Comparison of ENCODE assay signal across 33 cellular contexts in the genomic region with DNA sequence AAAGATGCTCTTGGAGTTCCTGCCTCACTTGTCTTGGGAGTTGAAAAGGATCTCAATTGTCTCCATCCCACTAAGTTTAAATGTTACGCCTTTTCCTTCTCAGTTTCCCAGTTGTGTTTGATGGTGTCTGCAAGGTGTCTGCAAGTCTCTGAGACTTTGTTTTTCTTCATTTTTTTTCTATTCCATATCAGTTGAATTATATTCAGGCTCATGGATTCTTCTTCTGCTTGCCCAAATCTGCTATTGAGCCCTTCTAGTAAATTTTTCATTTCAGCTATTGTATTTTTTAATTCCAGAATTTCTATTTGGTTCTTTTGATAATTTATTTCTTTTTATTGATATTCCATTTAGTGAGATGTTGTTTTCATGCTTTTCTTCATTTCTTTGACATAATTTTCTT. TPM values are rescaled to one million over a fixed set of nuclear protein-coding genes. Genes with fewer than 3 reads are reported as not detected.
"Had no signal": no experiment of that assay in that cellular context is flagged by ENCODE, and none has a peak within 500 bp of the region (broad histone marks: within the 10 kb centered on the region; RNA-seq: fewer than 3 reads in every experiment).

No MANE protein-coding gene starts in this region.

- DNase-seq: natural killer cell; occipital lobe; ovary; posterior cingulate gyrus; psoas muscle; right cardiac atrium; spleen; stimulated activated CD4-positive, alpha-beta T cell treated with anti-CD3 and anti-CD28 coated beads, Interleukin-12 subunit alpha, Interleukin-12 subunit beta, amount 100 ng/mL, for 4 hours; stimulated activated CD4-positive, alpha-beta T cell treated with anti-CD3 and anti-CD28 coated beads, Interleukin-1b, Interleukin-23, amount 100 ng/mL, for 48 hours; stimulated activated CD4-positive, alpha-beta T cell treated with anti-CD3 and anti-CD28 coated beads, Interleukin-4, amount 100 ng/mL, for 1 hour; stimulated activated CD4-positive, alpha-beta T cell treated with anti-CD3 and anti-CD28 coated beads, Interleukin-4, amount 100 ng/mL, for 4 hours; stimulated activated CD8-positive, alpha-beta memory T cell treated with anti-CD3 and anti-CD28 coated beads, Interleukin-4, amount 100 ng/mL, for 48 hours; stimulated activated naive CD4-positive, alpha-beta T cell; stimulated activated naive CD8-positive, alpha-beta T cell treated with anti-CD3 and anti-CD28 coated beads, Interleukin-15, amount 100 ng/mL, for 72 hours; stimulated activated naive CD8-positive, alpha-beta T cell treated with anti-CD3 and anti-CD28 coated beads, Interleukin-15, Interleukin-2, amounts not matched to agents 100 U/mL and 50 U/mL, for 24 hours; substantia nigra; testis; tibial artery; transverse colon; upper lobe of right lung; uterus had no signal

- H3K9me3 ChIP-seq: ovary, suprapubic skin, testis, upper lobe of right lung had no signal

- H3K9ac ChIP-seq: neural progenitor cell, parathyroid adenoma had no signal

- H3K79me2 ChIP-seq: parathyroid adenoma had no signal

- H2AFZ ChIP-seq: neural progenitor cell, parathyroid adenoma had no signal

- H3K27ac ChIP-seq: neural progenitor cell, ovary, parathyroid adenoma, psoas muscle, skin epidermis, spleen, suprapubic skin, testis, tibial artery, transverse colon, upper lobe of right lung, uterus had no signal

- H3K4me1 ChIP-seq: neural progenitor cell, parathyroid adenoma, psoas muscle, spleen, suprapubic skin, testis, tibial artery, transverse colon, upper lobe of right lung, uterus had no signal

- H3K36me3 ChIP-seq: neural progenitor cell, ovary, spleen, suprapubic skin, tibial artery, transverse colon, upper lobe of right lung, uterus had no signal

- ATAC-seq: natural killer cell; psoas muscle; right cardiac atrium; sciatic nerve; stimulated activated memory B cell treated with anti-CD40 and anti-IgM and Interleukin-4, amounts not matched to agents 10 μg/mL and 1 μg/mL and 100 μg/mL, for 72 hours; stimulated activated naive CD8-positive, alpha-beta T cell treated with anti-CD3 and anti-CD28 coated beads, Interleukin-15, amount 100 ng/mL, for 72 hours; stimulated activated naive CD8-positive, alpha-beta T cell treated with anti-CD3 and anti-CD28 coated beads, Interleukin-15, Interleukin-2, amounts not matched to agents 100 U/mL and 50 U/mL, for 24 hours; upper lobe of right lung had no signal

- H3K4me3 ChIP-seq: neural progenitor cell, ovary, psoas muscle, skin epidermis, smooth muscle cell, spleen, suprapubic skin, testis, tibial artery, transverse colon, upper lobe of right lung, uterus had no signal

- H3K4me2 ChIP-seq: neural progenitor cell, smooth muscle cell had no signal

- H3K27me3 ChIP-seq: neural progenitor cell, ovary, suprapubic skin, testis, tibial artery had no signal

RNA-seq across cellular contexts. Expression of gene TSHB, which starts 47.4 kb away (rescaled TPM):
- total RNA-seq: natural killer cell, occipital lobe, osteoblast, ovary, progenitor cell of endocrine pancreas, psoas muscle, renal cortical epithelial cell, right cardiac atrium, sciatic nerve, smooth muscle cell, spleen, suprapubic skin, testis, transverse colon, upper lobe of right lung, urinary bladder, uterus had no signal
- polyA plus RNA-seq: neural cell, ovary, psoas muscle, right cardiac atrium, smooth muscle cell, spleen, urinary bladder had no signal
